In genomic region chr2:155703048-155703447, GRCh38 we compare ENCODE assay signal across 38 cellular contexts.
"Had no signal": no experiment of that assay in that cellular context is flagged by ENCODE, and none has a peak within 500 bp of the region (broad histone marks: within the 10 kb centered on the region; RNA-seq: fewer than 3 reads in every experiment).

No MANE protein-coding gene starts in this region.

- H3K36me3 ChIP-seq: adrenal gland, ascending aorta, brain microvascular endothelial cell, breast epithelium, cardiac muscle cell had no signal

- H3K9me3 Mint-ChIP-seq: activated naive CD4-positive, alpha-beta T cell treated with anti-CD3 and anti-CD28 coated beads for 36 hours; activated naive CD4-positive, alpha-beta T cell treated with anti-CD3 and anti-CD28 coated beads, Interleukin-2, amount 10 ng/mL, durations not matched to agents 7 days and 5 days; activated naive CD4-positive, alpha-beta T cell treated with anti-CD3 and anti-CD28 coated beads, Interleukin-2, amount 50 U/mL, for 24 hours; activated naive CD4-positive, alpha-beta T cell treated with anti-CD3 and anti-CD28 coated beads, Interleukin-2, amount 50 U/mL, for 72 hours; activated naive CD8-positive, alpha-beta T cell treated with anti-CD3 and anti-CD28 coated beads for 36 hours; activated naive CD8-positive, alpha-beta T cell treated with anti-CD3 and anti-CD28 coated beads, Interleukin-2, amount 10 ng/mL, durations not matched to agents 7 days and 5 days; activated naive CD8-positive, alpha-beta T cell treated with anti-CD3 and anti-CD28 coated beads, Interleukin-2, amount 50 U/mL, for 24 hours; activated T-cell treated with anti-CD3 and anti-CD28 coated beads, Interleukin-2, amount 50 U/mL, for 24 hours; activated T-cell treated with anti-CD3 and anti-CD28 coated beads, Interleukin-2, amount 50 U/mL, for 4 hours; activated T-cell treated with anti-CD3 and anti-CD28 coated beads, Interleukin-2, amount 50 U/mL, for 72 hours; activated T-helper 1 cell treated with anti-CD3 and anti-CD28 coated beads, Interleukin-12 subunit alpha, Interleukin-12 subunit beta, Interleukin-2, Interleukin-4 antibody, amounts not matched to agents 30 ng/mL and 10 ng/mL and 1 ng/mL, durations not matched to agents 14 hours and 24 hours and 36 hours; activated T-helper 17 cell treated with anti-CD3 and anti-CD28 coated beads, Interleukin-2, amount 50 U/mL, for 72 hours; activated T-helper 2 cell treated with anti-CD3 and anti-CD28 coated beads, Interferon-gamma antibody, Interleukin-2, Interleukin-4, amounts not matched to agents 10 μg/mL and 5 μg/mL and 100 μg/mL, durations not matched to agents 14 hours and 24 hours and 36 hours; brain had no signal

- H3K9me3 ChIP-seq: adrenal gland, ascending aorta, body of pancreas, breast epithelium had no signal

- H3K36me3 Mint-ChIP-seq: activated naive CD4-positive, alpha-beta T cell treated with anti-CD3 and anti-CD28 coated beads, Interleukin-2, amount 10 ng/mL, durations not matched to agents 7 days and 5 days; activated naive CD4-positive, alpha-beta T cell treated with anti-CD3 and anti-CD28 coated beads, Interleukin-2, amount 50 U/mL, for 24 hours; activated naive CD4-positive, alpha-beta T cell treated with anti-CD3 and anti-CD28 coated beads, Interleukin-2, amount 50 U/mL, for 72 hours; activated naive CD8-positive, alpha-beta T cell; activated naive CD8-positive, alpha-beta T cell treated with anti-CD3 and anti-CD28 coated beads for 36 hours; activated naive CD8-positive, alpha-beta T cell treated with anti-CD3 and anti-CD28 coated beads, Interleukin-2, amount 10 ng/mL, durations not matched to agents 7 days and 5 days; brain had no signal

- DNase-seq: activated effector memory CD4-positive, alpha-beta T cell treated with anti-CD3 and anti-CD28 coated beads, Interleukin-2, amount 50 U/mL, for 16 hours; activated effector memory CD4-positive, alpha-beta T cell treated with Interleukin-2 at 50 U/mL for 16 hours; activated gamma-delta T cell; activated gamma-delta T cell treated with Interleukin-2 at 50 U/mL for 16 hours; activated naive CD4-positive, alpha-beta T cell; activated naive CD4-positive, alpha-beta T cell treated with anti-CD3 and anti-CD28 coated beads for 36 hours; activated naive CD4-positive, alpha-beta T cell treated with anti-CD3 and anti-CD28 coated beads, Interleukin-2, amount 10 ng/mL, durations not matched to agents 7 days and 5 days; activated naive CD4-positive, alpha-beta T cell treated with anti-CD3 and anti-CD28 coated beads, Interleukin-2, amount 50 U/mL, for 16 hours; activated naive CD4-positive, alpha-beta T cell treated with Interleukin-2 at 50 U/mL for 16 hours; activated naive CD8-positive, alpha-beta T cell treated with anti-CD3 and anti-CD28 coated beads for 36 hours; activated naive CD8-positive, alpha-beta T cell treated with anti-CD3 and anti-CD28 coated beads, Interleukin-2, amount 10 ng/mL, durations not matched to agents 7 days and 5 days; activated naive CD8-positive, alpha-beta T cell treated with anti-CD3 and anti-CD28 coated beads, Interleukin-2, amount 50 U/mL, for 24 hours; activated T-cell treated with anti-CD3 and anti-CD28 coated beads, Interleukin-2, amount 50 U/mL, for 1 hour; activated T-cell treated with anti-CD3 and anti-CD28 coated beads, Interleukin-2, amount 50 U/mL, for 24 hours; activated T-cell treated with anti-CD3 and anti-CD28 coated beads, Interleukin-2, amount 50 U/mL, for 4 hours; activated T-cell treated with anti-CD3 and anti-CD28 coated beads, Interleukin-2, amount 50 U/mL, for 48 hours; activated T-cell treated with anti-CD3 and anti-CD28 coated beads, Interleukin-2, amount 50 U/mL, for 72 hours; adrenal gland; amniotic stem cell; amygdala; anterior cingulate cortex; aorta; body of pancreas; brain microvascular endothelial cell; caudate nucleus; central memory CD4-positive, alpha-beta T cell; cerebellar nuclear complex had no signal

- H3K27me3 Mint-ChIP-seq: activated naive CD4-positive, alpha-beta T cell treated with anti-CD3 and anti-CD28 coated beads, Interleukin-2, amount 10 ng/mL, durations not matched to agents 7 days and 5 days; activated naive CD4-positive, alpha-beta T cell treated with anti-CD3 and anti-CD28 coated beads, Interleukin-2, amount 50 U/mL, for 24 hours; activated naive CD8-positive, alpha-beta T cell; activated naive CD8-positive, alpha-beta T cell treated with anti-CD3 and anti-CD28 coated beads for 36 hours; activated naive CD8-positive, alpha-beta T cell treated with anti-CD3 and anti-CD28 coated beads, Interleukin-2, amount 10 ng/mL, durations not matched to agents 7 days and 5 days; activated naive CD8-positive, alpha-beta T cell treated with anti-CD3 and anti-CD28 coated beads, Interleukin-2, amount 50 U/mL, for 24 hours; activated T-cell treated with anti-CD3 and anti-CD28 coated beads, Interleukin-2, amount 50 U/mL, for 24 hours; activated T-helper 17 cell treated with anti-CD3 and anti-CD28 coated beads, Interleukin-2, amount 50 U/mL, for 72 hours; brain; central memory CD8-positive, alpha-beta T cell had no signal

- H3K27me3 ChIP-seq: adrenal gland, ascending aorta, body of pancreas, brain microvascular endothelial cell, breast epithelium, cardiac muscle cell had no signal

- H3K27ac Mint-ChIP-seq: activated naive CD4-positive, alpha-beta T cell treated with anti-CD3 and anti-CD28 coated beads for 36 hours; activated naive CD4-positive, alpha-beta T cell treated with anti-CD3 and anti-CD28 coated beads, Interleukin-2, amount 10 ng/mL, durations not matched to agents 7 days and 5 days; activated naive CD4-positive, alpha-beta T cell treated with anti-CD3 and anti-CD28 coated beads, Interleukin-2, amount 50 U/mL, for 24 hours; activated naive CD4-positive, alpha-beta T cell treated with anti-CD3 and anti-CD28 coated beads, Interleukin-2, amount 50 U/mL, for 72 hours; activated naive CD8-positive, alpha-beta T cell; activated naive CD8-positive, alpha-beta T cell treated with anti-CD3 and anti-CD28 coated beads for 36 hours; activated naive CD8-positive, alpha-beta T cell treated with anti-CD3 and anti-CD28 coated beads, Interleukin-2, amount 10 ng/mL, durations not matched to agents 7 days and 5 days; activated naive CD8-positive, alpha-beta T cell treated with anti-CD3 and anti-CD28 coated beads, Interleukin-2, amount 50 U/mL, for 24 hours; activated T-cell treated with anti-CD3 and anti-CD28 coated beads, Interleukin-2, amount 50 U/mL, for 24 hours; activated T-cell treated with anti-CD3 and anti-CD28 coated beads, Interleukin-2, amount 50 U/mL, for 72 hours; activated T-helper 1 cell treated with anti-CD3 and anti-CD28 coated beads, Interleukin-12 subunit alpha, Interleukin-12 subunit beta, Interleukin-2, Interleukin-4 antibody, amounts not matched to agents 30 ng/mL and 10 ng/mL and 1 ng/mL, durations not matched to agents 14 hours and 24 hours and 36 hours; activated T-helper 17 cell treated with anti-CD3 and anti-CD28 coated beads, Interleukin-2, amount 50 U/mL, for 72 hours; activated T-helper 2 cell treated with anti-CD3 and anti-CD28 coated beads, Interferon-gamma antibody, Interleukin-2, Interleukin-4, amounts not matched to agents 10 μg/mL and 5 μg/mL and 100 μg/mL, durations not matched to agents 14 hours and 24 hours and 36 hours; brain had no signal

- H3K4me3 Mint-ChIP-seq: activated naive CD4-positive, alpha-beta T cell treated with anti-CD3 and anti-CD28 coated beads for 36 hours; activated naive CD4-positive, alpha-beta T cell treated with anti-CD3 and anti-CD28 coated beads, Interleukin-2, amount 10 ng/mL, durations not matched to agents 7 days and 5 days; activated naive CD4-positive, alpha-beta T cell treated with anti-CD3 and anti-CD28 coated beads, Interleukin-2, amount 50 U/mL, for 24 hours; activated naive CD8-positive, alpha-beta T cell; activated naive CD8-positive, alpha-beta T cell treated with anti-CD3 and anti-CD28 coated beads for 36 hours; activated naive CD8-positive, alpha-beta T cell treated with anti-CD3 and anti-CD28 coated beads, Interleukin-2, amount 10 ng/mL, durations not matched to agents 7 days and 5 days; activated naive CD8-positive, alpha-beta T cell treated with anti-CD3 and anti-CD28 coated beads, Interleukin-2, amount 50 U/mL, for 24 hours; activated T-cell treated with anti-CD3 and anti-CD28 coated beads, Interleukin-2, amount 50 U/mL, for 24 hours; activated T-cell treated with anti-CD3 and anti-CD28 coated beads, Interleukin-2, amount 50 U/mL, for 4 hours; activated T-cell treated with anti-CD3 and anti-CD28 coated beads, Interleukin-2, amount 50 U/mL, for 72 hours; activated T-helper 1 cell treated with anti-CD3 and anti-CD28 coated beads, Interleukin-12 subunit alpha, Interleukin-12 subunit beta, Interleukin-2, Interleukin-4 antibody, amounts not matched to agents 30 ng/mL and 10 ng/mL and 1 ng/mL, durations not matched to agents 14 hours and 24 hours and 36 hours; activated T-helper 17 cell treated with anti-CD3 and anti-CD28 coated beads, Interleukin-2, amount 50 U/mL, for 72 hours; brain; central memory CD8-positive, alpha-beta T cell had no signal

- H3K4me1 Mint-ChIP-seq: activated naive CD4-positive, alpha-beta T cell treated with anti-CD3 and anti-CD28 coated beads, Interleukin-2, amount 10 ng/mL, durations not matched to agents 7 days and 5 days; activated naive CD4-positive, alpha-beta T cell treated with anti-CD3 and anti-CD28 coated beads, Interleukin-2, amount 50 U/mL, for 24 hours; activated naive CD8-positive, alpha-beta T cell treated with anti-CD3 and anti-CD28 coated beads for 36 hours; activated naive CD8-positive, alpha-beta T cell treated with anti-CD3 and anti-CD28 coated beads, Interleukin-2, amount 10 ng/mL, durations not matched to agents 7 days and 5 days; activated naive CD8-positive, alpha-beta T cell treated with anti-CD3 and anti-CD28 coated beads, Interleukin-2, amount 50 U/mL, for 24 hours; activated T-helper 17 cell treated with anti-CD3 and anti-CD28 coated beads, Interleukin-2, amount 50 U/mL, for 72 hours; central memory CD8-positive, alpha-beta T cell had no signal

- H3K4me3 ChIP-seq: adrenal gland, ascending aorta, body of pancreas, breast epithelium, cardiac muscle cell had no signal

- H3K27ac ChIP-seq: adrenal gland, ascending aorta, body of pancreas, brain microvascular endothelial cell, breast epithelium, cardiac muscle cell had no signal
